In the genomic region with DNA sequence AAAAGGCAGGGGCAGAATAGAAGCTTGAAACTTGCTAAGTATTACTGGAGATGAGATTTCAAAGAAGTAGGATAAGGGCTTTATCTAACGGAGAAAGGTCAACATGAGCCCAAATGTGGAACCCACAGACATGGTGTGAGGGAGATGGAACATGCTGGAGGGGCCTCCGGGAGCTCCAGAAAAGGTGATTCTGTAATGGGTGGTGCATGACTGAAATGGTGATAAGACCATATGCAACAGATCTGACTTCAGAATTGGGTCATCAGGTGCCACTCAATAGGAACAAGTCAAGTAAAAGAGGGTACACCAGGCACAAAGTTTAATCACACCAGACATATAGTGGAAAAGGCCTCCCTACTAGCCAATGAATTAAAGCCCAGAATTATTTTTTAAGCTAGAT, we compare ENCODE assay signal across 14 cellular contexts. TPM values are rescaled to one million over a fixed set of nuclear protein-coding genes. Genes with fewer than 3 reads are reported as not detected.
DNase-seq lines count a peak whose midpoint lies in the region; ATAC-seq and TF ChIP-seq lines count a peak whose summit lies in the region.
"Had no signal": no experiment of that assay in that cellular context is flagged by ENCODE, and none has a peak within 500 bp of the region (broad histone marks: within the 10 kb centered on the region; RNA-seq: fewer than 3 reads in every experiment).

No MANE protein-coding gene starts in this region.

- H3K27me3 Mint-ChIP-seq in natural killer cell treated with Interleukin-12 subunit alpha and Interleukin-12 subunit beta and Interleukin-15 and Interleukin-18, amount 100 ng/mL, for 72 hours: peaks cover 26 to 31% of the 10 kb centered on the region in 2 donors
- peaks cover 10 to 22% of the 10 kb centered on the region in 2 donors for H3K27me3 Mint-ChIP-seq in natural killer cell (ENCODE audit: low read depth in 2 of 2)

- H3K4me3 Mint-ChIP-seq in natural killer cell treated with Interleukin-12 subunit alpha and Interleukin-12 subunit beta and Interleukin-15 and Interleukin-18, amount 100 ng/mL, for 72 hours: peak overlapping the region; percentile 79
- H3K4me3 Mint-ChIP-seq in natural killer cell: no peak overlapping the region
- H3K4me3 Mint-ChIP-seq: CD4-positive, alpha-beta T cell; H9; IgD-negative memory B cell had no signal

- no peaks in the 10 kb centered on the region for H3K9me3 Mint-ChIP-seq in natural killer cell treated with Interleukin-12 subunit alpha and Interleukin-12 subunit beta and Interleukin-15 and Interleukin-18, amount 100 ng/mL, for 72 hours
- H3K9me3 Mint-ChIP-seq in natural killer cell: no peaks in the 10 kb centered on the region
- H3K9me3 Mint-ChIP-seq: CD4-positive, alpha-beta T cell; H9; IgD-negative memory B cell had no signal

- no peaks in the 10 kb centered on the region for H3K36me3 ChIP-seq in neutrophil
- no peaks in the 10 kb centered on the region for H3K36me3 ChIP-seq in ascending aorta
- H3K36me3 ChIP-seq: BE2C had no signal

- intact Hi-C loops in natural killer cell (cut with micrococcal nuclease): no loop called here
- intact Hi-C loops in ascending aorta (cut with DNase I): no loop called here

- ATAC-seq in natural killer cell treated with Interleukin-12 subunit alpha and Interleukin-12 subunit beta and Interleukin-15 and Interleukin-18, amount 100 ng/mL, for 72 hours: no peak
- ATAC-seq in natural killer cell: no peak
- ATAC-seq: HepG2 had no signal

- H3K27ac ChIP-seq in VCaP (peak overlapping the region; percentile 97; the same call in 1 of the 2 replicates), neutrophil (peak overlapping the region; percentile 92), ascending aorta (no peak overlapping the region)

- no peaks in the 10 kb centered on the region for H3K36me3 Mint-ChIP-seq in natural killer cell treated with Interleukin-12 subunit alpha and Interleukin-12 subunit beta and Interleukin-15 and Interleukin-18, amount 100 ng/mL, for 72 hours
- H3K36me3 Mint-ChIP-seq in natural killer cell: no peaks in the 10 kb centered on the region
- H3K36me3 Mint-ChIP-seq: IgD-negative memory B cell had no signal

- peaks cover 3 to 19% of the 10 kb centered on the region in 2 donors for H3K4me1 Mint-ChIP-seq in natural killer cell treated with Interleukin-12 subunit alpha and Interleukin-12 subunit beta and Interleukin-15 and Interleukin-18, amount 100 ng/mL, for 72 hours (ENCODE audit: low read depth in 2 of 2)
- H3K4me1 Mint-ChIP-seq in natural killer cell: no peaks in the 10 kb centered on the region
- H3K4me1 Mint-ChIP-seq: IgD-negative memory B cell had no signal

- DNase-seq in natural killer cell treated with Interleukin-12 subunit alpha and Interleukin-12 subunit beta and Interleukin-15 and Interleukin-18, amount 100 ng/mL, for 72 hours (ENCODE audit: low spot score): no peak
- DNase-seq in natural killer cell: no peak
- no peak for DNase-seq in ascending aorta (ENCODE audit: low spot score in 2 of 2)
- DNase-seq in NCI-H146 treated with DMSO at 0.1 percent for 48 hours (lab: John Stamatoyannopoulos, UW; ENCODE audit: unreplicated experiment): no peak
- DNase-seq: ACHN; BE2C; C1 segment of cervical spinal cord; Caco-2; CD4-positive, alpha-beta T cell; H9 had no signal

- peaks cover 39 to 40% of the 10 kb centered on the region in 2 experiments for H3K4me1 ChIP-seq in neutrophil (ENCODE audit: control insufficient read depth in 1 of 2, insufficient read depth in 1 of 2, low read depth in 1 of 2, low read length in 1 of 2)
- no peaks in the 10 kb centered on the region for H3K4me1 ChIP-seq in ascending aorta
- H3K4me1 ChIP-seq: BE2C had no signal

- no peaks in the 10 kb centered on the region for H3K27me3 ChIP-seq in neutrophil
- no peaks in the 10 kb centered on the region for H3K27me3 ChIP-seq in ascending aorta
- H3K27me3 ChIP-seq: BE2C had no signal

- H3K27ac Mint-ChIP-seq in natural killer cell treated with Interleukin-12 subunit alpha and Interleukin-12 subunit beta and Interleukin-15 and Interleukin-18, amount 100 ng/mL, for 72 hours: peak overlapping the region in 1 of 2 donors; percentile 61
- H3K27ac Mint-ChIP-seq in natural killer cell: no peak overlapping the region
- H3K27ac Mint-ChIP-seq: CD4-positive, alpha-beta T cell; H9; IgD-negative memory B cell had no signal

- no peak for TF ChIP-seq CTCF in natural killer cell (IDR thresholded peaks at IDR 0.05)
- TF ChIP-seq CTCF in VCaP (conservative IDR thresholded peaks at IDR 0.05): no peak
- no peak for TF ChIP-seq CTCF in neutrophil (IDR thresholded peaks at IDR 0.05)
- TF ChIP-seq CTCF in ascending aorta (IDR thresholded peaks at IDR 0.05): no peak

- no peak overlapping the region for H3K4me3 ChIP-seq in neutrophil (ENCODE audit: low read depth in 1 of 2, low read length in 1 of 2)
- no peak overlapping the region for H3K4me3 ChIP-seq in ascending aorta

- H3K9me3 ChIP-seq in neutrophil (no peaks in the 10 kb centered on the region), ascending aorta (no peaks in the 10 kb centered on the region)
- H3K9me3 ChIP-seq: BE2C, Caco-2 had no signal

RNA-seq across cellular contexts. Expression of a gene that starts 7.9 kb away (rescaled TPM):
- 10 to 100 TPM; 19.2 to 54.3 TPM for total RNA-seq in natural killer cell treated with Interleukin-12 subunit alpha and Interleukin-12 subunit beta and Interleukin-15 and Interleukin-18, amount 100 ng/mL, for 72 hours
- total RNA-seq in natural killer cell (10 to 100 TPM; 11.8 to 15.9 (median 14.5) TPM), ascending aorta (21.4 TPM)

Comparison
In these comparisons a context has a peak if more than half of its experiments do, and no peak if none do; other contexts are left out.
1. H3K27ac ChIP-seq: peak in VCaP (single experiment) and neutrophil (single experiment); none in ascending aorta (0 of 2).